In the genomic region with DNA sequence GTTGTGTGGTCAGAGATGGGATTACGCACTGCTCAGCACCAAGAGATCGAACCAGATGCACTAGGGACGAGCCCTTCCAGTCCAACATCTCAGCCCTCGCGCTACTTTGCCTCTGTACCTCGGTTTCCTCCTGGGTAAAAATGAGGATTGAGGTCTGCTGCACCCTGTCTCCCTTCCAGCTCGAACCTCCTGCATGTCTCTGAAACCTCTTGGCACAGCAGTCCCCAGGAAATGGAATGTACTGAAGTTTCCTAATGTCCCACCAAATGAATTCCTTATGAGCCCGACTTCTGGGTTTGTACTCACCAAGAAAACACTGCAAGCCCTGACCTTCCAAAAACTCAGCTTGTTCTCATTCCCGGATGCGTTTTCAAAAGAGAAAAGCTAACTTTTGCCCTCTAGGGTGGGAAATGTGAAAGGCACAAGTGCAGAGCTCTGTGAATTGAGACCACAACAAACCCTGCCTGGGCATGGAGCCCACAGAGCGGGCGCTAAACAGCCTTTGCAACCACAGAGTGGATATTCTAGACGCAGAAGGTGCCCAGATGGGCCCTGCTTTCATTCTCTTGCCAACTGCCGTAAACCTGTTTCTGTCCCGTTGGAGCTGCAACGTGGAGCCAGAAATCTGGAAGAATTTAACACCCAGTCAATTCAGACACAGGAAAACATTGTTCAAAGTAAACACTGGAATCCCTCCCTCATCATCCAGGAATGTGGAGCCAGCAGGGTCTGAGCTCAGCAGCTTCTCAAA, we compare ENCODE assay signal across 8 cellular contexts. TPM values are rescaled to one million over a fixed set of nuclear protein-coding genes. Genes with fewer than 3 reads are reported as not detected.
DNase-seq lines count a peak whose midpoint lies in the region; ATAC-seq, FAIRE-seq and TF ChIP-seq lines count a peak whose summit lies in the region.

No MANE protein-coding gene starts in this region.

- no peaks in the 10 kb centered on the region for H3K27me3 ChIP-seq in thoracic aorta (replicated peaks; ENCODE audit: insufficient read depth)

- H3K9me3 ChIP-seq in thoracic aorta: no peaks in the 10 kb centered on the region

- FAIRE-seq in GM19239 (lab: Jason Lieb, UNC): no peak

- ATAC-seq in thoracic aorta (ENCODE audit: insufficient number of reproducible peaks, low FRiP score, low read depth) (peak; percentile 66), HG02759 (IDR thresholded peaks at IDR 0.05; ENCODE audit: unreplicated experiment) (no peak)

- peak overlapping the region; percentile 71 to 79 for H3K27ac ChIP-seq in thoracic aorta

- TF ChIP-seq CTCF in lower leg skin (IDR thresholded peaks at IDR 0.05): no peak
- TF ChIP-seq CTCF in thoracic aorta (IDR thresholded peaks at IDR 0.05): peak; percentile 23

- H3K4me3 ChIP-seq in Jurkat, Clone E6-1 (ENCODE audit: low read length): peak overlapping the region; percentile 0; the same call in 1 of the 2 replicates
- H3K4me3 ChIP-seq in lower leg skin (ENCODE audit: low read depth, poor library complexity, severe bottlenecking) (no peak overlapping the region), thoracic aorta (peak overlapping the region; percentile 53)

- peaks cover 10 to 26% of the 10 kb centered on the region in 2 donors for H3K4me1 ChIP-seq in thoracic aorta (ENCODE audit: control insufficient read depth in 1 of 2, low read depth in 2 of 2)

- peak; percentile 82 for DNase-seq in Jurkat, Clone E6-1 (ENCODE audit: low read depth, low spot score)
- DNase-seq in cerebellum (ENCODE audit: low spot score) (peak; percentile 74), lower leg skin (ENCODE audit: low spot score in 2 of 2) (peak; percentile 66 to 92), thoracic aorta (ENCODE audit: low spot score) (no peak), retina (no peak), GM19239 (ENCODE audit: insufficient read length, low spot score) (no peak)
- DNase-seq in activated CD8-positive, alpha-beta memory T cell treated with anti-CD3 and anti-CD28 coated beads, Interleukin-2, amount 50 U/mL, for 4 hours: no peak

- H3K36me3 ChIP-seq in thoracic aorta: no peaks in the 10 kb centered on the region

- TF ChIP-seq POLR2A in lower leg skin (IDR thresholded peaks at IDR 0.05): no peak

- 45 to 47% methylated on average over 16 of the region's 16 CpGs for WGBS in lower leg skin, 2 donors

- intact Hi-C loops in lower leg skin (cut with DNase I; ENCODE audit: low total_unique reads): no loop called here

RNA-seq across cellular contexts. Expression of a gene that starts 10.3 kb away (rescaled TPM):
- not detected for polyA plus RNA-seq in Jurkat, Clone E6-1 (2012; ENCODE audit: insufficient read depth, insufficient read length)
- total RNA-seq in cerebellum: 18.4 TPM
- 1 to 10 TPM in 2 of 4 donors, under 1 TPM in 1, not detected in 1; 0.52 to 4.0 (median 3.8) TPM for total RNA-seq in lower leg skin
- total RNA-seq in thoracic aorta: 10 to 100 TPM; 13.5 to 22.2 TPM

Comparison
In these comparisons a context has a peak if more than half of its experiments do, and no peak if none do; other contexts are left out.
1. DNase-seq: peak in Jurkat, Clone E6-1 (single experiment), cerebellum (single experiment) and lower leg skin (2 of 2); none in thoracic aorta (single experiment), retina (single experiment), GM19239 (single experiment) and activated CD8-positive, alpha-beta memory T cell treated with anti-CD3 and anti-CD28 coated beads, Interleukin-2, amount 50 U/mL, for 4 hours (single experiment).